In the genomic region with DNA sequence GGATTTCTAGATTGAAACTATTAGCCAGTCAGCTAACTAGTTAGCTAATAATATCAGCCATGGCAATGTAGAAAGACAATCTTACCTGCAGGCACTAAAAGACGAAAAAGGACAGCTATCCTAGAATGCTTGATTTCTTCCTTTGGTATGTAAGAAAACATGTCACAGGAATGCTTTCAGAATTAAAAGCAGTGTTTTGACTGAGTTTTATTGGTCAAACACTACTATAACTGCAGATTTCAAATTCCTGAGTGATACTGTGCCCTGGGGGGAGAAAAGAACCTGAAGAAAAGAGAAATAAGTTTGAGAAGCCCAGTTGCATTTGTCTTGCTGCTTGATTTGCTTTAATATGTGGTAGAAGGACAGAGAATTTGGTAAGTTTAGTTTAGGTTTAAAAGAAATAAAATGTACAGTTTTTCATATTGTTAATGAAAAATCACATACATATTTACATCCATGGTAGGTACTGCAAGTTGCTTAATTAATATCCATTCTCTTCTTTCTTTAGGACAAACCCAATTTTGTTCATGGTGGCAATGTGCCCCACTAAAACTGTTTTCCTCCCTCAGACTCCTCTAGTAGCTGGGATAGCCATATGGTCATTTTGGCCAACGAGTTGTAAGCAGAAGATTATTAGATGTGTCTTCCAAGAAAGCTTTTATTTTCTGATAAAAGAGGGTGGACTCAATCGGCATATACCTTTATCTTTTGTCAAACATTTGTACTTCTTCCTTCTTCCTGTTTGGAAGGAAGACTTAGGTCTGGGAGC, we compare ENCODE assay signal across 32 cellular contexts. TPM values are rescaled to one million over a fixed set of nuclear protein-coding genes. Genes with fewer than 3 reads are reported as not detected.
DNase-seq lines count a peak whose midpoint lies in the region; ATAC-seq and TF ChIP-seq lines count a peak whose summit lies in the region.
"Had no signal": no experiment of that assay in that cellular context is flagged by ENCODE, and none has a peak within 500 bp of the region (broad histone marks: within the 10 kb centered on the region; RNA-seq: fewer than 3 reads in every experiment).

No MANE protein-coding gene starts in this region.

- no peak for ATAC-seq in SK-N-SH treated with all-trans-retinoic acid at 6 μM for 48 hours
- no peak for ATAC-seq in activated T-helper 17 cell treated with anti-CD3 and anti-CD28 coated beads, Interleukin-2, amount 50 U/mL, for 72 hours (replicated peaks)
- ATAC-seq in left cardiac atrium = no peak
- ATAC-seq: activated CD8-positive, alpha-beta T cell treated with anti-CD3 and anti-CD28 coated beads, Interleukin-2, amount 10 ng/mL, durations not matched to agents 7 days and 5 days; GM12878; left ventricle myocardium superior; naive thymus-derived CD4-positive, alpha-beta T cell; stimulated activated naive CD8-positive, alpha-beta T cell treated with anti-CD3 and anti-CD28 coated beads, Interleukin-15, amount 100 ng/mL, for 72 hours had no signal

- DNase-seq in SK-N-SH (no peak), M059J (ENCODE audit: low read depth) (peak; percentile 71), dedifferentiated amniotic fluid mesenchymal stem cell (ENCODE audit: extremely low spot score) (peak; percentile 34), renal cortical epithelial cell (ENCODE audit: low read depth) (peak; percentile 79), left cardiac atrium (no peak)
- no peak for DNase-seq in activated CD4-positive, alpha-beta T cell treated with anti-CD3 and anti-CD28 coated beads, Interleukin-2, amount 10 ng/mL, durations not matched to agents 24 days and 14 days
- DNase-seq: 8988T; activated CD4-positive, CD25-positive, alpha-beta regulatory T cell treated with anti-CD3 and anti-CD28 coated beads, Interleukin-2, amount 50 U/mL, for 72 hours; activated CD8-positive, alpha-beta T cell treated with anti-CD3 and anti-CD28 coated beads, Interleukin-2, amount 10 ng/mL, durations not matched to agents 7 days and 5 days; activated effector memory CD4-positive, alpha-beta T cell treated with anti-CD3 and anti-CD28 coated beads, Interleukin-2, amount 50 U/mL, for 16 hours; activated naive CD8-positive, alpha-beta T cell treated with anti-CD3 and anti-CD28 coated beads for 36 hours; AML-193; central memory CD4-positive, alpha-beta T cell; DMS53; dorsolateral prefrontal cortex; left ventricle myocardium superior; midbrain; MM.1S; naive thymus-derived CD4-positive, alpha-beta T cell; NCI-H1417; NCI-H2081; NCI-H774; nucleus accumbens; small intestine; stimulated activated CD4-positive, alpha-beta T cell treated with anti-CD3 and anti-CD28 coated beads, Interleukin-1b, Interleukin-23, amount 100 ng/mL, for 48 hours; stimulated activated CD8-positive, alpha-beta memory T cell treated with anti-CD3 and anti-CD28 coated beads, Interleukin-4, amount 100 ng/mL, for 48 hours; stimulated activated naive CD8-positive, alpha-beta T cell treated with anti-CD3 and anti-CD28 coated beads, Interleukin-15, amount 100 ng/mL, for 72 hours had no signal

- H3K9me3 ChIP-seq in SK-N-SH = no peaks in the 10 kb centered on the region
- H3K9me3 ChIP-seq: ascending aorta had no signal

- no peak overlapping the region for H3K4me2 ChIP-seq in SK-N-SH

- H3K36me3 ChIP-seq in SK-N-SH (replicated peaks in 1 of 2; ENCODE audit: control insufficient read depth in 1 of 2, insufficient read depth in 2 of 2, low read length in 1 of 2) = no peaks in the 10 kb centered on the region
- H3K36me3 ChIP-seq: ascending aorta had no signal

- no peaks in the 10 kb centered on the region for H3K4me1 Mint-ChIP-seq in activated CD4-positive, alpha-beta T cell treated with anti-CD3 and anti-CD28 coated beads, Interleukin-2, amount 10 ng/mL, durations not matched to agents 24 days and 14 days
- H3K4me1 Mint-ChIP-seq in activated T-helper 17 cell treated with anti-CD3 and anti-CD28 coated beads, Interleukin-2, amount 50 U/mL, for 72 hours = no peaks in the 10 kb centered on the region

- H3K27me3 ChIP-seq in SK-N-SH (ENCODE audit: insufficient read depth) = no peaks in the 10 kb centered on the region
- H3K27me3 ChIP-seq: ascending aorta, dorsolateral prefrontal cortex had no signal

- no peak for TF ChIP-seq RAD21 in SK-N-SH (IDR thresholded peaks at IDR 0.05; ENCODE audit: low read length)

- H2AFZ ChIP-seq in SK-N-SH (ENCODE audit: low read depth) = peak overlapping the region; percentile 25; the same call in 1 of the 2 replicates

- 73% methylated on average over 3 of the region's 3 CpGs for WGBS in SK-N-SH (ENCODE audit: low lambda C conversion rate)

- H3K27me3 Mint-ChIP-seq in activated CD4-positive, alpha-beta T cell treated with anti-CD3 and anti-CD28 coated beads, Interleukin-2, amount 10 ng/mL, durations not matched to agents 24 days and 14 days = peaks cover 26% of the 10 kb centered on the region
- H3K27me3 Mint-ChIP-seq in activated T-helper 17 cell treated with anti-CD3 and anti-CD28 coated beads, Interleukin-2, amount 50 U/mL, for 72 hours = no peaks in the 10 kb centered on the region
- H3K27me3 Mint-ChIP-seq: activated naive CD8-positive, alpha-beta T cell treated with anti-CD3 and anti-CD28 coated beads for 36 hours had no signal

- TF ChIP-seq CTCF in SK-N-SH (IDR thresholded peaks at IDR 0.05) = no peak

- no peak overlapping the region for H3K9ac ChIP-seq in SK-N-SH

- peaks cover 0 to 5% of the 10 kb centered on the region in 2 experiments; a peak in 2 of 4 replicates for H3K4me1 ChIP-seq in SK-N-SH (ENCODE audit: control insufficient read depth in 1 of 2, insufficient read depth in 2 of 2, low read depth in 1 of 2, low read length in 1 of 2)

- POLR2A ChIA-PET in SK-N-SH (lab: Yijun Ruan, JAX) = no interaction called here

- H3K27ac ChIP-seq in SK-N-SH (ENCODE audit: low read depth in 2 of 2, low read length in 1 of 2) = no peak overlapping the region
- H3K27ac ChIP-seq: ascending aorta, dorsolateral prefrontal cortex had no signal

- no peaks in the 10 kb centered on the region for H3K9me3 Mint-ChIP-seq in activated CD4-positive, alpha-beta T cell treated with anti-CD3 and anti-CD28 coated beads, Interleukin-2, amount 10 ng/mL, durations not matched to agents 24 days and 14 days
- no peaks in the 10 kb centered on the region for H3K9me3 Mint-ChIP-seq in activated T-helper 17 cell treated with anti-CD3 and anti-CD28 coated beads, Interleukin-2, amount 50 U/mL, for 72 hours
- H3K9me3 Mint-ChIP-seq: activated naive CD8-positive, alpha-beta T cell treated with anti-CD3 and anti-CD28 coated beads for 36 hours; naive thymus-derived CD4-positive, alpha-beta T cell; stimulated activated naive CD8-positive, alpha-beta T cell treated with anti-CD3 and anti-CD28 coated beads, Interleukin-15, amount 100 ng/mL, for 72 hours; T-helper 1 cell treated with Interleukin-12 subunit alpha and Interleukin-12 subunit beta and Interleukin-4 antibody, amounts not matched to agents 30 μg/mL and 1 μg/mL, for 36 hours had no signal

- H3K9me2 ChIP-seq in SK-N-SH = no peaks in the 10 kb centered on the region

- H3K79me2 ChIP-seq in SK-N-SH (ENCODE audit: insufficient read depth) = no peaks in the 10 kb centered on the region

- no peak overlapping the region for H3K4me3 Mint-ChIP-seq in activated CD4-positive, alpha-beta T cell treated with anti-CD3 and anti-CD28 coated beads, Interleukin-2, amount 10 ng/mL, durations not matched to agents 24 days and 14 days
- no peak overlapping the region for H3K4me3 Mint-ChIP-seq in activated T-helper 17 cell treated with anti-CD3 and anti-CD28 coated beads, Interleukin-2, amount 50 U/mL, for 72 hours
- H3K4me3 Mint-ChIP-seq: activated CD8-positive, alpha-beta T cell treated with anti-CD3 and anti-CD28 coated beads, Interleukin-2, amount 10 ng/mL, durations not matched to agents 7 days and 5 days; activated naive CD8-positive, alpha-beta T cell treated with anti-CD3 and anti-CD28 coated beads for 36 hours; naive thymus-derived CD4-positive, alpha-beta T cell; stimulated activated naive CD8-positive, alpha-beta T cell treated with anti-CD3 and anti-CD28 coated beads, Interleukin-15, amount 100 ng/mL, for 72 hours; T-helper 1 cell treated with Interleukin-12 subunit alpha and Interleukin-12 subunit beta and Interleukin-4 antibody, amounts not matched to agents 30 μg/mL and 1 μg/mL, for 36 hours had no signal

- H3K36me3 Mint-ChIP-seq in activated CD4-positive, alpha-beta T cell treated with anti-CD3 and anti-CD28 coated beads, Interleukin-2, amount 10 ng/mL, durations not matched to agents 24 days and 14 days (ENCODE audit: low read depth) = no peaks in the 10 kb centered on the region
- H3K36me3 Mint-ChIP-seq in activated T-helper 17 cell treated with anti-CD3 and anti-CD28 coated beads, Interleukin-2, amount 50 U/mL, for 72 hours (ENCODE audit: low read depth) = peaks cover under 1% of the 10 kb centered on the region
- H3K36me3 Mint-ChIP-seq: activated naive CD8-positive, alpha-beta T cell treated with anti-CD3 and anti-CD28 coated beads for 36 hours had no signal

- H4K20me1 ChIP-seq in SK-N-SH (ENCODE audit: insufficient read depth) = no peaks in the 10 kb centered on the region

- H3K4me3 ChIP-seq in SK-N-SH (ENCODE audit: low read depth in 2 of 2, low read length in 1 of 2) = no peak overlapping the region
- H3K4me3 ChIP-seq: ascending aorta, dorsolateral prefrontal cortex, GM12878 had no signal

- CTCF ChIA-PET in SK-N-SH (lab: Yijun Ruan, JAX) = no interaction called here

- H3F3A ChIP-seq in SK-N-SH (replicated peaks; ENCODE audit: insufficient read depth) = peaks cover 5% of the 10 kb centered on the region

- no peak overlapping the region for H3K27ac Mint-ChIP-seq in activated CD4-positive, alpha-beta T cell treated with anti-CD3 and anti-CD28 coated beads, Interleukin-2, amount 10 ng/mL, durations not matched to agents 24 days and 14 days
- H3K27ac Mint-ChIP-seq in activated T-helper 17 cell treated with anti-CD3 and anti-CD28 coated beads, Interleukin-2, amount 50 U/mL, for 72 hours = no peak overlapping the region
- H3K27ac Mint-ChIP-seq: activated CD8-positive, alpha-beta T cell treated with anti-CD3 and anti-CD28 coated beads, Interleukin-2, amount 10 ng/mL, durations not matched to agents 7 days and 5 days; activated naive CD8-positive, alpha-beta T cell treated with anti-CD3 and anti-CD28 coated beads for 36 hours; naive thymus-derived CD4-positive, alpha-beta T cell; stimulated activated naive CD8-positive, alpha-beta T cell treated with anti-CD3 and anti-CD28 coated beads, Interleukin-15, amount 100 ng/mL, for 72 hours; T-helper 1 cell treated with Interleukin-12 subunit alpha and Interleukin-12 subunit beta and Interleukin-4 antibody, amounts not matched to agents 30 μg/mL and 1 μg/mL, for 36 hours had no signal

- no peak for TF ChIP-seq EP300 in SK-N-SH (IDR thresholded peaks at IDR 0.05; ENCODE audit: borderline replicate concordance in 1 of 2, low read depth in 1 of 2, low read length in 1 of 2)

- intact Hi-C loops in activated CD4-positive, alpha-beta T cell treated with anti-CD3 and anti-CD28 coated beads, Interleukin-2, amount 10 ng/mL, durations not matched to agents 24 days and 14 days (cut with micrococcal nuclease) = no loop called here
- intact Hi-C loops in left cardiac atrium (cut with DNase I) = no loop called here

RNA-seq across cellular contexts. Expression of a gene that starts 4.3 kb away (rescaled TPM):
- 2.6 and 3.3 TPM in 2 replicates for polyA plus RNA-seq in SK-N-SH (2012; rRNA removed)
- 3.1 and 3.7 TPM in 2 replicates for polyA plus RNA-seq in SK-N-SH (2012; cell fraction: cytosol; rRNA removed)
- 2.0 and 4.8 TPM in 2 replicates for polyA plus RNA-seq in SK-N-SH (2012; cell fraction: nucleus; rRNA removed)
- total RNA-seq in M059J (2014; rRNA removed; shearing (Covaris generic)) = 5.3 and 10.7 TPM in 2 replicates
- total RNA-seq in renal cortical epithelial cell (5.6 and 6.9 TPM in 2 replicates), left cardiac atrium (1 to 10 TPM; 5.0 to 6.9 TPM)
- total RNA-seq in activated CD4-positive, alpha-beta T cell treated with anti-CD3 and anti-CD28 coated beads, Interleukin-2, amount 10 ng/mL, durations not matched to agents 24 days and 14 days = 1.8 and 2.6 TPM in 2 replicates
- total RNA-seq in activated T-helper 17 cell treated with anti-CD3 and anti-CD28 coated beads, Interleukin-2, amount 50 U/mL, for 72 hours = 10 to 100 TPM; 12.0 to 12.8 TPM
- total RNA-seq: ascending aorta had no signal

Comparison
In these comparisons a context has a peak if more than half of its experiments do, and no peak if none do; other contexts are left out.
1. DNase-seq: peak in M059J (single experiment), dedifferentiated amniotic fluid mesenchymal stem cell (single experiment) and renal cortical epithelial cell (single experiment); none in SK-N-SH (single experiment), activated CD4-positive, alpha-beta T cell treated with anti-CD3 and anti-CD28 coated beads, Interleukin-2, amount 10 ng/mL, durations not matched to agents 24 days and 14 days (single experiment) and left cardiac atrium (single experiment).